25 cellular contexts compared by ENCODE assay signal in genomic region chr15:72176743-72177142, GRCh38. TPM values are rescaled to one million over a fixed set of nuclear protein-coding genes. Genes with fewer than 3 reads are reported as not detected.
"Had no signal": no experiment of that assay in that cellular context is flagged by ENCODE, and none has a peak within 500 bp of the region (broad histone marks: within the 10 kb centered on the region; RNA-seq: fewer than 3 reads in every experiment).

No MANE protein-coding gene starts in this region.

- H3K27me3 ChIP-seq: neural progenitor cell, ovary, testis, upper lobe of right lung had no signal

- H3K4me2 ChIP-seq: neural progenitor cell had no signal

- H3K9me3 ChIP-seq: left ventricle myocardium inferior, ovary, prostate gland, stomach, testis, tibial artery, upper lobe of right lung had no signal

- H2AFZ ChIP-seq: neural progenitor cell had no signal

- H3K4me1 Mint-ChIP-seq: immature natural killer cell, naive B cell, natural killer cell had no signal

- H3K4me3 Mint-ChIP-seq: immature natural killer cell; memory B cell; mesothelial cell of epicardium; naive B cell; natural killer cell; nephron progenitor cell; neural progenitor cell; stimulated activated naive B cell treated with anti-CD40 and anti-IgM and Interleukin-4, amounts not matched to agents 10 μg/mL and 1 μg/mL and 100 μg/mL, for 72 hours had no signal

- H3K9ac ChIP-seq: neural progenitor cell had no signal

- DNase-seq: immature natural killer cell; left ventricle myocardium inferior; naive B cell; natural killer cell; nephron progenitor cell; retina; stimulated activated CD4-positive, alpha-beta T cell treated with anti-CD3 and anti-CD28 coated beads, Interleukin-12 subunit alpha, Interleukin-12 subunit beta, amount 100 ng/mL, for 4 hours; stimulated activated CD4-positive, alpha-beta T cell treated with anti-CD3 and anti-CD28 coated beads, Interleukin-15, amount 100 ng/mL, for 24 hours; stimulated activated CD4-positive, alpha-beta T cell treated with anti-CD3 and anti-CD28 coated beads, Interleukin-2, amount 100 ng/mL, for 24 hours; stimulated activated CD4-positive, alpha-beta T cell treated with anti-CD3 and anti-CD28 coated beads, Interleukin-4, amount 100 ng/mL, for 1 hour; stimulated activated naive B cell treated with anti-CD40 and anti-IgM and Interleukin-4, amounts not matched to agents 10 μg/mL and 1 μg/mL and 100 μg/mL, for 72 hours; stimulated activated naive CD8-positive, alpha-beta T cell treated with anti-CD3 and anti-CD28 coated beads, Interleukin-15, Interleukin-2, amounts not matched to agents 100 U/mL and 50 U/mL, for 24 hours; stomach; tibial artery; trophoblast cell; upper lobe of right lung had no signal

- H3K36me3 ChIP-seq: left ventricle myocardium inferior, neural progenitor cell, ovary, prostate gland, stomach, tibial artery, upper lobe of right lung had no signal

- H3K36me3 Mint-ChIP-seq: immature natural killer cell; memory B cell; mesothelial cell of epicardium; naive B cell; natural killer cell; neural progenitor cell; stimulated activated naive B cell treated with anti-CD40 and anti-IgM and Interleukin-4, amounts not matched to agents 10 μg/mL and 1 μg/mL and 100 μg/mL, for 72 hours had no signal

- H3K9me3 Mint-ChIP-seq: immature natural killer cell; memory B cell; mesothelial cell of epicardium; naive B cell; natural killer cell; nephron progenitor cell; neural progenitor cell; stimulated activated naive B cell treated with anti-CD40 and anti-IgM and Interleukin-4, amounts not matched to agents 10 μg/mL and 1 μg/mL and 100 μg/mL, for 72 hours had no signal

- H3K27ac ChIP-seq: left ventricle myocardium inferior, neural progenitor cell, ovary, prostate gland, stomach, testis, tibial artery, upper lobe of right lung had no signal

- H3K4me3 ChIP-seq: left ventricle myocardium inferior, lung, neural progenitor cell, ovary, prostate gland, skin epidermis, stomach, testis, tibial artery, upper lobe of right lung had no signal

- ATAC-seq: natural killer cell; stimulated activated naive B cell treated with anti-CD40 and anti-IgM and Interleukin-4, amounts not matched to agents 10 μg/mL and 1 μg/mL and 100 μg/mL, for 72 hours; stimulated activated naive CD8-positive, alpha-beta T cell treated with anti-CD3 and anti-CD28 coated beads, Interleukin-15, Interleukin-2, amounts not matched to agents 100 U/mL and 50 U/mL, for 24 hours had no signal

- H3K27ac Mint-ChIP-seq: immature natural killer cell; memory B cell; mesothelial cell of epicardium; natural killer cell; nephron progenitor cell; stimulated activated naive B cell treated with anti-CD40 and anti-IgM and Interleukin-4, amounts not matched to agents 10 μg/mL and 1 μg/mL and 100 μg/mL, for 72 hours had no signal

- H3K4me1 ChIP-seq: stomach, upper lobe of right lung had no signal

RNA-seq across cellular contexts. Expression of gene GRAMD2A, which starts 20.8 kb away (rescaled TPM):
- total RNA-seq: left ventricle myocardium inferior, mononuclear cell, natural killer cell had no signal
- polyA plus RNA-seq: immature natural killer cell had no signal
